1 cellular context compared by ENCODE assay signal in genomic region chr16:4618645-4619418, GRCh38.
TF ChIP-seq lines count a peak whose summit lies in the region.

No MANE protein-coding gene starts in this region.

TF ChIP-seq in GM23338, 12 proteins besides CTCF, POLR2A, EP300 and RAD21 (continued from another document):
- TF ChIP-seq REST (IDR thresholded peaks at IDR 0.05; ENCODE audit: unreplicated experiment) (no peak), ETS1 (IDR thresholded peaks at IDR 0.05) (no peak), EZH2phosphoT487 (IDR thresholded peaks at IDR 0.05; ENCODE audit: unreplicated experiment) (no peak)
